Comparison of ENCODE assay signal across 16 cellular contexts in genomic region chr1:8357329-8358101, GRCh38. TPM values are rescaled to one million over a fixed set of nuclear protein-coding genes. Genes with fewer than 3 reads are reported as not detected.
A peak's percentile ranks its signal among the peaks of the same experiment; 100 is the strongest.
DNase-seq lines count a peak whose midpoint lies in the region; ATAC-seq, FAIRE-seq and TF ChIP-seq lines count a peak whose summit lies in the region.
"Had no signal": no experiment of that assay in that cellular context is flagged by ENCODE, and none has a peak within 500 bp of the region (broad histone marks: within the 10 kb centered on the region; RNA-seq: fewer than 3 reads in every experiment).

No MANE protein-coding gene starts in this region.

- TF ChIP-seq CTCF in IMR-90 (conservative IDR thresholded peaks at IDR 0.05; ENCODE audit: low read depth, low read length) (no peak), heart right ventricle (IDR thresholded peaks at IDR 0.05) (no peak)

- H4K91ac ChIP-seq in IMR-90 (ENCODE audit: insufficient read depth, low read depth, low read length) = no peak overlapping the region

- dilution Hi-C loops in IMR-90 (cut with HindIII; ENCODE audit: low sequenced_read_pairs, unreplicated experiment) = no loop called here

- POLR2A ChIA-PET in IMR-90 (lab: Charles Lee; ENCODE audit: unreplicated experiment) = no interaction called here

- H3K36me3 ChIP-seq in IMR-90 (ENCODE audit: control insufficient read depth, insufficient read depth, low read length) = peaks cover 94% of the 10 kb centered on the region
- peaks cover 0 to 97% (median 76%) of the 10 kb centered on the region in 9 donors for H3K36me3 ChIP-seq in heart right ventricle
- H3K36me3 ChIP-seq in small intestine (ENCODE audit: control insufficient read depth in 2 of 2, insufficient read depth in 2 of 2, low read length in 2 of 2) = peaks cover 22 to 46% of the 10 kb centered on the region in 2 donors

- FAIRE-seq in small intestine (lab: Jason Lieb, UNC) = no peak
- FAIRE-seq: GM12891, H54 had no signal

- ATAC-seq in IMR-90 (ENCODE audit: low read depth) (no peak), heart right ventricle (peak in 4 of 8 donors; percentile 4 to 25 (median 10)), GM18517 (IDR thresholded peaks at IDR 0.05; ENCODE audit: unreplicated experiment) (no peak)
- ATAC-seq: natural killer cell treated with Interleukin-12 subunit alpha and Interleukin-12 subunit beta and Interleukin-15 and Interleukin-18, amount 100 ng/mL, for 72 hours had no signal

- no peak overlapping the region for H3K56ac ChIP-seq in IMR-90 (ENCODE audit: extremely low read depth, insufficient read depth, low read length)

- H3K4me3 ChIP-seq in IMR-90 (ENCODE audit: insufficient read depth, low read depth, low read length) (no peak overlapping the region), heart right ventricle (no peak overlapping the region), small intestine (ENCODE audit: low read depth in 1 of 2, low read length in 2 of 2) (no peak overlapping the region)

- no peak for TF ChIP-seq POLR2A in IMR-90 (IDR thresholded peaks at IDR 0.05; ENCODE audit: low read depth, low read length)

- no peak overlapping the region; the same call in 1 of the 2 replicates for H3K18ac ChIP-seq in IMR-90 (ENCODE audit: low read depth, low read length)

- in situ Hi-C loops in IMR-90 (cut with MboI; ENCODE audit: low sequenced_read_pairs) = no loop called here

- H3K4me1 ChIP-seq in IMR-90 (ENCODE audit: control insufficient read depth, insufficient read depth, low read length) = peaks cover 4% of the 10 kb centered on the region; the same call in 1 of the 2 replicates
- peaks cover 21 to 59% (median 44%) of the 10 kb centered on the region in 9 donors for H3K4me1 ChIP-seq in heart right ventricle
- H3K4me1 ChIP-seq in small intestine (ENCODE audit: control insufficient read depth in 2 of 2, insufficient read depth in 1 of 2, low read depth in 1 of 2, low read length in 1 of 2) = no peaks in the 10 kb centered on the region

- no peak overlapping the region; the same call in 1 of the 2 replicates for H3K23ac ChIP-seq in IMR-90 (ENCODE audit: low read depth, low read length)

- no peak overlapping the region for H4K8ac ChIP-seq in IMR-90 (ENCODE audit: low read depth in 2 of 2, low read length in 2 of 2)

- H4K20me1 ChIP-seq in IMR-90 (ENCODE audit: insufficient read depth, low read length) = peaks cover 44% of the 10 kb centered on the region

- intact Hi-C loops in IMR-90 (cut with micrococcal nuclease) = no loop called here
- intact Hi-C loops in heart right ventricle (cut with DNase I) = loop anchor here in 3 of 10 donors (10.0 kb wide), 3 partner anchors 57 to 347 kb away; no protein-coding TSS in a partner anchor

- H3K27ac ChIP-seq in IMR-90 (ENCODE audit: insufficient read depth, low read length) (no peak overlapping the region), angular gyrus (ENCODE audit: low read depth, low read length) (peak overlapping the region; percentile 41), heart right ventricle (peak overlapping the region; percentile 18 to 93 (median 40)), small intestine (ENCODE audit: low read depth in 1 of 2, low read length in 1 of 2) (no peak overlapping the region)

- peaks cover 28 to 60% of the 10 kb centered on the region in 2 experiments for H3K79me1 ChIP-seq in IMR-90 (ENCODE audit: low read depth in 1 of 2, low read length in 2 of 2)

- CTCF ChIA-PET in IMR-90 (lab: Yijun Ruan, JAX) = interaction anchor here (0.6 kb wide), 1 partner anchor 125 kb away, joined by 5 read pairs; no protein-coding TSS in a partner anchor

- H3K27me3 ChIP-seq in IMR-90 (ENCODE audit: control insufficient read depth, insufficient read depth, low read length) (no peaks in the 10 kb centered on the region), heart right ventricle (no peaks in the 10 kb centered on the region), small intestine (ENCODE audit: control insufficient read depth in 2 of 2, insufficient read depth in 2 of 2, low read length in 2 of 2) (no peaks in the 10 kb centered on the region)

- whole genome bisulfite sequencing in IMR-90 (ENCODE audit: extremely low coverage in 2 of 2, insufficient read length in 1 of 2), 2 experiments = 100% methylated on average over 5 of the region's 14 CpGs; no CpG with 5 or more reads in 1 of the 2 experiments
- WGBS in heart right ventricle, 2 donors = 68 to 69% methylated on average over 14 of the region's 14 CpGs
- whole genome bisulfite sequencing in small intestine, 3 donors = 76 to 82% (median 80%) methylated on average over 13 to 14 of the region's 14 CpGs

- no peak overlapping the region for H2BK20ac ChIP-seq in IMR-90 (ENCODE audit: low read depth, low read length)

- H3K4me2 ChIP-seq in IMR-90 (ENCODE audit: low read depth, low read length) = no peak overlapping the region

- no peak overlapping the region for H4K5ac ChIP-seq in IMR-90 (ENCODE audit: low read depth, low read length)

- H2AK9ac ChIP-seq in IMR-90 (replicated peaks; ENCODE audit: low read depth, low read length, poor library complexity) = peak overlapping the region; percentile 85

- H3K14ac ChIP-seq in IMR-90 (replicated peaks; ENCODE audit: low read depth, low read length) = no peak overlapping the region

- H2BK15ac ChIP-seq in IMR-90 (ENCODE audit: low read depth, low read length) = no peak overlapping the region

- no peak overlapping the region for H3K9ac ChIP-seq in IMR-90 (ENCODE audit: low read depth, low read length)

- H2AK5ac ChIP-seq in IMR-90 (ENCODE audit: low read depth, low read length) = no peak overlapping the region; the same call in 1 of the 2 replicates

- no TSS peak for BruUV-seq in IMR-90 (replicated peaks; lab: Mats Ljungman, UMichigan)

- peaks cover 3% of the 10 kb centered on the region; the same call in 1 of the 2 replicates for H3K9me1 ChIP-seq in IMR-90 (ENCODE audit: insufficient read depth, low read length)

- H3K9me3 ChIP-seq in IMR-90 (ENCODE audit: control insufficient read depth, insufficient read depth, low read length) (no peaks in the 10 kb centered on the region), heart right ventricle (no peaks in the 10 kb centered on the region), small intestine (ENCODE audit: control insufficient read depth, low read depth) (no peaks in the 10 kb centered on the region)

- no peak overlapping the region for H2BK5ac ChIP-seq in IMR-90 (ENCODE audit: low read depth, low read length, poor library complexity, severe bottlenecking)

- H2BK120ac ChIP-seq in IMR-90 (ENCODE audit: low read depth, low read length) = no peak overlapping the region

- H3K4ac ChIP-seq in IMR-90 (ENCODE audit: low read depth, low read length) = no peak overlapping the region

- DNase-seq in IMR-90 = no peak
- no peak for DNase-seq in heart right ventricle
- DNase-seq in small intestine = peak; percentile 77
- DNase-seq in activated CD8-positive, alpha-beta memory T cell treated with anti-CD3 and anti-CD28 coated beads, Interleukin-2, amount 50 U/mL, for 48 hours = no peak
- DNase-seq in middle frontal gyrus (ENCODE audit: extremely low spot score, low spot score) = no peak
- no peak for DNase-seq in SK-N-DZ (ENCODE audit: low spot score)
- DNase-seq: central memory CD4-positive, alpha-beta T cell; foreskin melanocyte; NCI-H1436 treated with DMSO at 0.1 percent for 48 hours; NCI-H345; NK-92 treated with Interleukin-12 subunit alpha and Interleukin-12 subunit beta, amount 100 ng/mL, for 24 hours had no signal

- H2AFZ ChIP-seq in IMR-90 (replicated peaks; ENCODE audit: low read length, poor library complexity) = peak overlapping the region; percentile 43

- TF ChIP-seq RAD21 in IMR-90 (IDR thresholded peaks at IDR 0.05; ENCODE audit: low read length) = no peak

TF ChIP-seq in IMR-90, 13 proteins besides CTCF, POLR2A, EP300 and RAD21:
- no peak for TF ChIP-seq BHLHE40 (IDR thresholded peaks at IDR 0.05; ENCODE audit: low read depth, low read length)
- no peak for TF ChIP-seq MXI1 (IDR thresholded peaks at IDR 0.05; ENCODE audit: borderline replicate concordance, low read depth, low read length)
- no peak for TF ChIP-seq RFX5 (IDR thresholded peaks at IDR 0.05; ENCODE audit: low read depth, low read length)
- no peak for TF ChIP-seq USF2 (IDR thresholded peaks at IDR 0.05; ENCODE audit: low read depth, low read length)
- TF ChIP-seq SMC3 (IDR thresholded peaks at IDR 0.05; ENCODE audit: low read depth, low read length) = no peak
- TF ChIP-seq MAZ (IDR thresholded peaks at IDR 0.05; ENCODE audit: borderline replicate concordance, low read depth, low read length) = no peak
- no peak for TF ChIP-seq NFE2L2 (IDR thresholded peaks at IDR 0.05; ENCODE audit: low read depth, low read length)
- no peak for TF ChIP-seq FOS (IDR thresholded peaks at IDR 0.05; ENCODE audit: low read depth, low read length)
- TF ChIP-seq ELK1 (IDR thresholded peaks at IDR 0.05; ENCODE audit: borderline replicate concordance, low read depth, low read length) = no peak
- no peak for TF ChIP-seq RCOR1 (IDR thresholded peaks at IDR 0.05; ENCODE audit: insufficient replicate concordance, low read length)

RNA-seq across cellular contexts. Expression of gene SLC45A1, which starts 39.6 kb away (rescaled TPM):
- 0.72 and 0.83 TPM in 2 replicates for total RNA-seq in IMR-90 (2012; rRNA removed)
- 3.1 and 3.9 TPM in 2 replicates for polyA plus RNA-seq in IMR-90 (2012; rRNA removed)
- polyA plus RNA-seq in IMR-90 (2012; cell fraction: cytosol; rRNA removed) = 3.4 and 7.6 TPM in 2 replicates
- 2.9 and 7.4 TPM in 2 replicates for polyA plus RNA-seq in IMR-90 (2012; cell fraction: nucleus; rRNA removed; ENCODE audit: low replicate concordance)
- total RNA-seq in heart right ventricle = 1 to 10 TPM in 7 of 10 donors, under 1 TPM in 3; 0.53 to 2.7 (median 1.5) TPM
- 1 to 10 TPM; 3.2 to 4.1 TPM for polyA plus RNA-seq in heart right ventricle
- 1 to 10 TPM in 1 of 3 donors, not detected in 2; 2.4 TPM for polyA plus RNA-seq in small intestine
- polyA plus RNA-seq in SK-N-DZ (2014; cell fraction: cytosol; rRNA removed) = 0.12 and 0.20 TPM in 2 replicates
- not detected in 2 replicates for polyA plus RNA-seq in SK-N-DZ (2014; cell fraction: nucleus; rRNA removed)

Comparison
In these comparisons a context has a peak if more than half of its experiments do, and no peak if none do; other contexts are left out.
1. H3K27ac ChIP-seq: peak in angular gyrus (single experiment) and heart right ventricle (10 of 10); none in IMR-90 (single experiment) and small intestine (0 of 2).